Comparison of ENCODE assay signal across 28 cellular contexts in the genomic region with DNA sequence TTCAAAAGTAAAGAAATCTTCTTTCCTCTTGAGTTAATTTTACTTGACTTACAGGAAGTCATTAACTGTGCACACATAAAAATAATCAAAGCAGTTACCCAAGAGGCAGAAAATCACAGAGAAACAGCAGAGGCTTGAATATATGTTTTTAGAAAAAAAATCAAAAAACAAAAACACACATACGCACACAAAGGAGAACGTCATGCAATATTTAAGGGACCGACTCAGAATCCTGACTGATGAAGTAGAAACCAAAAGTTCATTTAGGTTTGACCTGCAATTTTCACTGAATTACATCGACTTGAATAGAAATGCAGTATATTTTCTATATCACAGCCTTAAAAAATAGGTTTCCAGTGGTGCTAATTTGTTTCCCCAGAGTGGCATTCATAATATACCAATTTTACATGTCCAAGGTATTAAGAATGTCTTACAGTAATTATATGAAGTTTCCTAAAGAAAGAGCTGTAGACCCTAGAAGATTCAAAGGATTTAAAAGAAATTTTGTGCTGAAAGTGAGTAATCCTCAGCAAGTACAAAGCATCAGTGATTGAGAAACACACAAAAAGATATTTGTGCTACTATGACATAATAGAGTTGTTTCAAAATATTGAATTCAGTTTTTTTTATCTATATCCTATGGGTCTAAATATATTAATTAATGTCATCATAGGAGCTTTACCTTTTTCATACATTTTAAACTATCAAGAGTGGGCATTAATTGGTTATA.
DNase-seq lines count a peak whose midpoint lies in the region; ATAC-seq and TF ChIP-seq lines count a peak whose summit lies in the region.
"Had no signal": no experiment of that assay in that cellular context is flagged by ENCODE, and none has a peak within 500 bp of the region (broad histone marks: within the 10 kb centered on the region; RNA-seq: fewer than 3 reads in every experiment).

No MANE protein-coding gene starts in this region.

- no peak for TF ChIP-seq CTCF in astrocyte of the spinal cord (IDR thresholded peaks at IDR 0.05; ENCODE audit: low read depth, low read length)
- no peak for TF ChIP-seq CTCF in fibroblast of the aortic adventitia (IDR thresholded peaks at IDR 0.05; ENCODE audit: insufficient read depth, low read length)

- DNase-seq in GM03348 (ENCODE audit: low spot score) (peak; percentile 14), SK-MEL-5 (ENCODE audit: low read depth, low spot score) (peak; percentile 20), astrocyte of the spinal cord (ENCODE audit: low read depth, low spot score) (peak; percentile 43), fibroblast of the aortic adventitia (ENCODE audit: low read depth) (peak; percentile 8), GM19240 (ENCODE audit: insufficient read length, low spot score) (no peak), KG1 (lab: John Stamatoyannopoulos, UW) (no peak), superior temporal gyrus (ENCODE audit: extremely low spot score) (no peak)
- DNase-seq: activated B cell treated with CpG ODN at 0.5 μM for 24 hours; activated CD4-positive, alpha-beta T cell treated with anti-CD3 and anti-CD28 coated beads, Interleukin-2, amount 50 U/mL, for 48 hours; activated T-cell treated with anti-CD3 and anti-CD28 coated beads for 4 hours; CD4-positive, alpha-beta memory T cell; DMS53; effector CD8-positive, alpha-beta T cell; GF-D8; heart right ventricle; Kasumi-1; natural killer cell; NCI-H1105; NCI-H2029 treated with DMSO at 0.1 percent for 48 hours; NCI-H345; SJCRH30; stimulated activated CD4-positive, alpha-beta T cell treated with anti-CD3 and anti-CD28 coated beads, Interleukin-12 subunit alpha, Interleukin-12 subunit beta, amount 100 ng/mL, for 4 hours; stimulated activated CD4-positive, alpha-beta T cell treated with anti-CD3 and anti-CD28 coated beads, Interleukin-4, amount 100 ng/mL, for 4 hours had no signal

- ATAC-seq in HG03159 (IDR thresholded peaks at IDR 0.05; ENCODE audit: unreplicated experiment) = no peak
- ATAC-seq: heart right ventricle, left lobe of liver, natural killer cell had no signal

- in situ Hi-C loops in SK-MEL-5 (cut with HindIII; ENCODE audit: low pct_unique_long_range_greater_than_20kb, low sequenced_read_pairs) = no loop called here
- in situ Hi-C loops in astrocyte of the spinal cord (cut with HindIII; ENCODE audit: low sequenced_read_pairs) = no loop called here

- H3K4me3 ChIP-seq in astrocyte of the spinal cord (ENCODE audit: low read depth, low read length) (no peak overlapping the region), fibroblast of the aortic adventitia (ENCODE audit: low read depth, low read length) (no peak overlapping the region)
- H3K4me3 ChIP-seq: ascending aorta, esophagus muscularis mucosa, heart right ventricle, SJCRH30, tibial nerve had no signal

Comparison
In these comparisons a context has a peak if more than half of its experiments do, and no peak if none do; other contexts are left out.
1. DNase-seq: peak in GM03348 (single experiment), SK-MEL-5 (single experiment), astrocyte of the spinal cord (single experiment) and fibroblast of the aortic adventitia (single experiment); none in GM19240 (single experiment), KG1 (single experiment) and superior temporal gyrus (single experiment).